In the genomic region with DNA sequence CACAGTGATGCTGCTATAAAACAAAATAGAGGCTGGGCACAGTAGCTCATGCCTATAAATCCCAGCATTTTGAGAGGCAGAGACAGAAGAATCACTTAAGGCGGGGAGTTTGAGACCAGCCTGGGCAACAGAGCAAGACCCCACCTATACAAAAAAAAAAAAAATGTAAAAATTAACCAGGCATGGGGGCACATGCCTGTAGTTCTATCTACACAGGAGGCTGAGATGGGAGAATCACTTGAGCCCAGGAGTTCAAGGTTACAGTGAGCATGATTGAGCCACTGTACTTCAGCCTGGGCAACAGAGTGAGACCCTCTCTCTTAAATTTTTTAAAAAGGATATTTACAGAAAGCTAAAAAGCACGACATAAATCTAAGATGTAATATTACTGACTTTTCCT, we compare ENCODE assay signal across 38 cellular contexts.
"Had no signal": no experiment of that assay in that cellular context is flagged by ENCODE, and none has a peak within 500 bp of the region (broad histone marks: within the 10 kb centered on the region; RNA-seq: fewer than 3 reads in every experiment).

No MANE protein-coding gene starts in this region.

- FAIRE-seq: bronchial epithelial cell, TTC549 had no signal

- H3K27me3 Mint-ChIP-seq: activated CD4-positive, alpha-beta memory T cell treated with anti-CD3 and anti-CD28 coated beads, Interleukin-2, amount 10 ng/mL, durations not matched to agents 7 days and 5 days; activated CD4-positive, alpha-beta T cell treated with anti-CD3 and anti-CD28 coated beads for 36 hours; activated CD4-positive, alpha-beta T cell treated with anti-CD3 and anti-CD28 coated beads, Interleukin-2, amount 10 ng/mL, durations not matched to agents 7 days and 5 days; activated CD8-positive, alpha-beta memory T cell treated with anti-CD3 and anti-CD28 coated beads, Interleukin-2, amount 10 ng/mL, durations not matched to agents 7 days and 5 days; activated naive CD4-positive, alpha-beta T cell treated with anti-CD3 and anti-CD28 coated beads, Interleukin-2, amount 10 ng/mL, durations not matched to agents 7 days and 5 days; activated naive CD4-positive, alpha-beta T cell treated with anti-CD3 and anti-CD28 coated beads, Interleukin-2, amount 50 U/mL, for 24 hours; activated naive CD8-positive, alpha-beta T cell; activated naive CD8-positive, alpha-beta T cell treated with anti-CD3 and anti-CD28 coated beads, Interleukin-2, amount 10 ng/mL, durations not matched to agents 7 days and 5 days; activated naive CD8-positive, alpha-beta T cell treated with anti-CD3 and anti-CD28 coated beads, Interleukin-2, amount 50 U/mL, for 24 hours; activated T-cell treated with anti-CD3 and anti-CD28 coated beads, Interleukin-2, amount 50 U/mL, for 24 hours; brain; central memory CD8-positive, alpha-beta T cell; T-cell had no signal

- H3K36me3 Mint-ChIP-seq: activated naive CD4-positive, alpha-beta T cell treated with anti-CD3 and anti-CD28 coated beads, Interleukin-2, amount 10 ng/mL, durations not matched to agents 7 days and 5 days had no signal

- H3K27ac ChIP-seq: ascending aorta, cardiac muscle cell, VCaP had no signal

- H3K27me3 ChIP-seq: ascending aorta, cardiac muscle cell had no signal

- H3K9me3 ChIP-seq: ascending aorta had no signal

- DNase-seq: activated CD4-positive, alpha-beta memory T cell treated with anti-CD3 and anti-CD28 coated beads, Interleukin-2, amount 10 ng/mL, durations not matched to agents 7 days and 5 days; activated CD4-positive, alpha-beta T cell treated with anti-CD3 and anti-CD28 coated beads for 1 hour; activated CD4-positive, alpha-beta T cell treated with anti-CD3 and anti-CD28 coated beads for 36 hours; activated CD4-positive, alpha-beta T cell treated with anti-CD3 and anti-CD28 coated beads for 48 hours; activated CD4-positive, alpha-beta T cell treated with anti-CD3 and anti-CD28 coated beads, Interleukin-2, amount 10 ng/mL, durations not matched to agents 7 days and 5 days; activated CD4-positive, alpha-beta T cell treated with anti-CD3 and anti-CD28 coated beads, Interleukin-2, amount 50 U/mL, for 48 hours; activated CD4-positive, CD25-positive, alpha-beta regulatory T cell; activated CD8-positive, alpha-beta memory T cell treated with anti-CD3 and anti-CD28 coated beads for 24 hours; activated CD8-positive, alpha-beta memory T cell treated with anti-CD3 and anti-CD28 coated beads, Interleukin-2, amount 10 ng/mL, durations not matched to agents 7 days and 5 days; activated CD8-positive, alpha-beta memory T cell treated with anti-CD3 and anti-CD28 coated beads, Interleukin-2, amount 50 U/mL, for 48 hours; activated CD8-positive, alpha-beta T cell treated with anti-CD3 and anti-CD28 coated beads, Interleukin-2, amount 10 ng/mL, durations not matched to agents 7 days and 5 days; activated effector memory CD4-positive, alpha-beta T cell treated with Interleukin-2 at 50 U/mL for 16 hours; activated gamma-delta T cell; activated naive CD4-positive, alpha-beta T cell treated with anti-CD3 and anti-CD28 coated beads, Interleukin-2, amount 10 ng/mL, durations not matched to agents 7 days and 5 days; activated naive CD4-positive, alpha-beta T cell treated with Interleukin-2 at 50 U/mL for 16 hours; activated naive CD8-positive, alpha-beta T cell treated with anti-CD3 and anti-CD28 coated beads, Interleukin-2, amount 10 ng/mL, durations not matched to agents 7 days and 5 days; activated naive CD8-positive, alpha-beta T cell treated with anti-CD3 and anti-CD28 coated beads, Interleukin-2, amount 50 U/mL, for 24 hours; activated T-cell treated with anti-CD3 and anti-CD28 coated beads, Interleukin-2, amount 50 U/mL, for 24 hours; activated T-cell treated with anti-CD3 and anti-CD28 coated beads, Interleukin-2, amount 50 U/mL, for 48 hours; amygdala; anterior cingulate cortex; caudate nucleus; cerebellar nuclear complex; T-cell; T-helper 2 cell; T-helper 9 cell had no signal

- H3K9me3 Mint-ChIP-seq: activated CD4-positive, alpha-beta memory T cell treated with anti-CD3 and anti-CD28 coated beads, Interleukin-2, amount 10 ng/mL, durations not matched to agents 7 days and 5 days; activated CD4-positive, alpha-beta T cell treated with anti-CD3 and anti-CD28 coated beads, Interleukin-2, amount 10 ng/mL, durations not matched to agents 7 days and 5 days; activated naive CD4-positive, alpha-beta T cell treated with anti-CD3 and anti-CD28 coated beads, Interleukin-2, amount 10 ng/mL, durations not matched to agents 7 days and 5 days; activated naive CD4-positive, alpha-beta T cell treated with anti-CD3 and anti-CD28 coated beads, Interleukin-2, amount 50 U/mL, for 24 hours; activated naive CD8-positive, alpha-beta T cell treated with anti-CD3 and anti-CD28 coated beads, Interleukin-2, amount 10 ng/mL, durations not matched to agents 7 days and 5 days; activated naive CD8-positive, alpha-beta T cell treated with anti-CD3 and anti-CD28 coated beads, Interleukin-2, amount 50 U/mL, for 24 hours; activated T-cell treated with anti-CD3 and anti-CD28 coated beads, Interleukin-2, amount 50 U/mL, for 24 hours; activated T-helper 2 cell treated with anti-CD3 and anti-CD28 coated beads, Interferon-gamma antibody, Interleukin-2, Interleukin-4, amounts not matched to agents 10 μg/mL and 5 μg/mL and 100 μg/mL, durations not matched to agents 14 hours and 24 hours and 36 hours; brain; central memory CD8-positive, alpha-beta T cell; T-cell; T-helper 2 cell treated with Interferon-gamma antibody and Interleukin-4, amounts not matched to agents 5 μg/mL and 100 μg/mL, for 36 hours had no signal

- H3K27ac Mint-ChIP-seq: activated CD4-positive, alpha-beta memory T cell treated with anti-CD3 and anti-CD28 coated beads, Interleukin-2, amount 10 ng/mL, durations not matched to agents 7 days and 5 days; activated CD4-positive, alpha-beta T cell treated with anti-CD3 and anti-CD28 coated beads for 36 hours; activated CD4-positive, alpha-beta T cell treated with anti-CD3 and anti-CD28 coated beads, Interleukin-2, amount 10 ng/mL, durations not matched to agents 7 days and 5 days; activated CD8-positive, alpha-beta memory T cell treated with anti-CD3 and anti-CD28 coated beads, Interleukin-2, amount 10 ng/mL, durations not matched to agents 7 days and 5 days; activated CD8-positive, alpha-beta T cell treated with anti-CD3 and anti-CD28 coated beads, Interleukin-2, amount 10 ng/mL, durations not matched to agents 7 days and 5 days; activated naive CD4-positive, alpha-beta T cell treated with anti-CD3 and anti-CD28 coated beads, Interleukin-2, amount 50 U/mL, for 24 hours; activated naive CD8-positive, alpha-beta T cell; activated naive CD8-positive, alpha-beta T cell treated with anti-CD3 and anti-CD28 coated beads, Interleukin-2, amount 10 ng/mL, durations not matched to agents 7 days and 5 days; activated naive CD8-positive, alpha-beta T cell treated with anti-CD3 and anti-CD28 coated beads, Interleukin-2, amount 50 U/mL, for 24 hours; activated T-cell treated with anti-CD3 and anti-CD28 coated beads, Interleukin-2, amount 50 U/mL, for 24 hours; activated T-helper 2 cell treated with anti-CD3 and anti-CD28 coated beads, Interferon-gamma antibody, Interleukin-2, Interleukin-4, amounts not matched to agents 10 μg/mL and 5 μg/mL and 100 μg/mL, durations not matched to agents 14 hours and 24 hours and 36 hours; brain; T-cell; T-helper 2 cell treated with Interferon-gamma antibody and Interleukin-4, amounts not matched to agents 5 μg/mL and 100 μg/mL, for 36 hours had no signal

- H3K4me3 Mint-ChIP-seq: activated CD4-positive, alpha-beta memory T cell treated with anti-CD3 and anti-CD28 coated beads, Interleukin-2, amount 10 ng/mL, durations not matched to agents 7 days and 5 days; activated CD4-positive, alpha-beta T cell treated with anti-CD3 and anti-CD28 coated beads for 36 hours; activated CD4-positive, alpha-beta T cell treated with anti-CD3 and anti-CD28 coated beads, Interleukin-2, amount 10 ng/mL, durations not matched to agents 7 days and 5 days; activated CD8-positive, alpha-beta memory T cell treated with anti-CD3 and anti-CD28 coated beads, Interleukin-2, amount 10 ng/mL, durations not matched to agents 7 days and 5 days; activated CD8-positive, alpha-beta T cell treated with anti-CD3 and anti-CD28 coated beads, Interleukin-2, amount 10 ng/mL, durations not matched to agents 7 days and 5 days; activated naive CD4-positive, alpha-beta T cell treated with anti-CD3 and anti-CD28 coated beads, Interleukin-2, amount 10 ng/mL, durations not matched to agents 7 days and 5 days; activated naive CD4-positive, alpha-beta T cell treated with anti-CD3 and anti-CD28 coated beads, Interleukin-2, amount 50 U/mL, for 24 hours; activated naive CD8-positive, alpha-beta T cell; activated naive CD8-positive, alpha-beta T cell treated with anti-CD3 and anti-CD28 coated beads, Interleukin-2, amount 10 ng/mL, durations not matched to agents 7 days and 5 days; activated naive CD8-positive, alpha-beta T cell treated with anti-CD3 and anti-CD28 coated beads, Interleukin-2, amount 50 U/mL, for 24 hours; activated T-cell treated with anti-CD3 and anti-CD28 coated beads, Interleukin-2, amount 50 U/mL, for 24 hours; brain; central memory CD8-positive, alpha-beta T cell; T-cell; T-helper 2 cell treated with Interferon-gamma antibody and Interleukin-4, amounts not matched to agents 5 μg/mL and 100 μg/mL, for 36 hours had no signal

- H3K4me1 Mint-ChIP-seq: activated CD4-positive, alpha-beta memory T cell treated with anti-CD3 and anti-CD28 coated beads, Interleukin-2, amount 10 ng/mL, durations not matched to agents 7 days and 5 days; activated CD4-positive, alpha-beta T cell treated with anti-CD3 and anti-CD28 coated beads, Interleukin-2, amount 10 ng/mL, durations not matched to agents 7 days and 5 days; activated naive CD4-positive, alpha-beta T cell treated with anti-CD3 and anti-CD28 coated beads, Interleukin-2, amount 10 ng/mL, durations not matched to agents 7 days and 5 days; activated naive CD8-positive, alpha-beta T cell treated with anti-CD3 and anti-CD28 coated beads, Interleukin-2, amount 10 ng/mL, durations not matched to agents 7 days and 5 days had no signal

- H3K4me1 ChIP-seq: ascending aorta had no signal

- H3K36me3 ChIP-seq: ascending aorta, cardiac muscle cell had no signal

- ATAC-seq: activated CD4-positive, alpha-beta T cell treated with anti-CD3 and anti-CD28 coated beads for 36 hours; activated CD4-positive, CD25-positive, alpha-beta regulatory T cell treated with anti-CD3 and anti-CD28 coated beads, Interleukin-2, amount 50 U/mL, for 24 hours; activated CD8-positive, alpha-beta memory T cell treated with anti-CD3 and anti-CD28 coated beads, Interleukin-2, amount 10 ng/mL, durations not matched to agents 7 days and 5 days; activated CD8-positive, alpha-beta T cell treated with anti-CD3 and anti-CD28 coated beads, Interleukin-2, amount 10 ng/mL, durations not matched to agents 7 days and 5 days; activated naive CD8-positive, alpha-beta T cell treated with anti-CD3 and anti-CD28 coated beads, Interleukin-2, amount 50 U/mL, for 24 hours; T-cell had no signal

- H3K4me3 ChIP-seq: ascending aorta, cardiac muscle cell had no signal
